ENCODE assay signal across 10 cellular contexts in genomic region chr6:16982827-16983226, GRCh38.
A peak's percentile ranks its signal among the peaks of the same experiment; 100 is the strongest.
DNase-seq lines count a peak whose midpoint lies in the region; TF ChIP-seq lines count a peak whose summit lies in the region.
"Had no signal": no experiment of that assay in that cellular context is flagged by ENCODE, and none has a peak within 500 bp of the region (broad histone marks: within the 10 kb centered on the region; RNA-seq: fewer than 3 reads in every experiment).

No MANE protein-coding gene starts in this region.

- H2AFZ ChIP-seq in hepatocyte, result no peak overlapping the region

- H3K27me3 ChIP-seq in adipocyte (replicated peaks; ENCODE audit: control insufficient read depth, insufficient read depth, low read length) (no peaks in the 10 kb centered on the region), hepatocyte (no peaks in the 10 kb centered on the region), ascending aorta (no peaks in the 10 kb centered on the region)

- H3K27ac ChIP-seq in hepatocyte (no peak overlapping the region), ascending aorta (no peak overlapping the region)

- WGBS in hepatocyte (ENCODE audit: low lambda C conversion rate, missing lambda C conversion rate), result 74% methylated on average over 3 of the region's 3 CpGs

- intact Hi-C loops in ascending aorta (cut with DNase I), result no loop called here

- H3K4me2 ChIP-seq in hepatocyte, result no peak overlapping the region

- H3K9me2 ChIP-seq in hepatocyte (replicated peaks; ENCODE audit: insufficient read depth), result no peaks in the 10 kb centered on the region

- TF ChIP-seq CTCF in hepatocyte (IDR thresholded peaks at IDR 0.05; ENCODE audit: poor library complexity) (no peak), ascending aorta (IDR thresholded peaks at IDR 0.05) (no peak)

- H3K9ac ChIP-seq in adipocyte (ENCODE audit: low read length), result no peak overlapping the region

- no peaks in the 10 kb centered on the region for H3K36me3 ChIP-seq in adipocyte (ENCODE audit: control insufficient read depth, insufficient read depth, low read length, severe bottlenecking)
- no peaks in the 10 kb centered on the region for H3K36me3 ChIP-seq in hepatocyte (replicated peaks; ENCODE audit: insufficient read depth, low read depth)
- H3K36me3 ChIP-seq in ascending aorta, result no peaks in the 10 kb centered on the region

- H3K4me1 ChIP-seq in adipocyte (ENCODE audit: control insufficient read depth, insufficient read depth, low read length), result peaks cover 23% of the 10 kb centered on the region
- peaks cover 8% of the 10 kb centered on the region for H3K4me1 ChIP-seq in hepatocyte (ENCODE audit: insufficient read depth)
- H3K4me1 ChIP-seq in ascending aorta, result no peaks in the 10 kb centered on the region

- H3K4me3 ChIP-seq in adipocyte (ENCODE audit: low read length) (no peak overlapping the region), hepatocyte (no peak overlapping the region), ascending aorta (no peak overlapping the region)

- H3K79me2 ChIP-seq in hepatocyte, result no peaks in the 10 kb centered on the region

- H3K9me3 ChIP-seq in adipocyte (ENCODE audit: control insufficient read depth, low read length) (no peaks in the 10 kb centered on the region), hepatocyte (ENCODE audit: low read depth) (no peaks in the 10 kb centered on the region), ascending aorta (no peaks in the 10 kb centered on the region)

- DNase-seq in GM04504 (ENCODE audit: low read depth) (peak; percentile 91), HCEC 1CT (peak; percentile 64), adipocyte (ENCODE audit: low read depth) (peak; percentile 80), myocyte (ENCODE audit: low read depth) (peak; percentile 95), hepatocyte (ENCODE audit: low spot score) (no peak), NCI-H2227 (lab: John Stamatoyannopoulos, UW; ENCODE audit: unreplicated experiment) (no peak), ascending aorta (ENCODE audit: low spot score in 2 of 2) (no peak)
- DNase-seq in activated CD8-positive, alpha-beta memory T cell treated with anti-CD3 and anti-CD28 coated beads, Interleukin-2, amount 50 U/mL, for 48 hours, result no peak
- DNase-seq: H9, NCI-H1048 had no signal

- no peaks in the 10 kb centered on the region for H4K20me1 ChIP-seq in hepatocyte (ENCODE audit: insufficient read depth, poor library complexity, severe bottlenecking)

Comparison
In these comparisons a context has a peak if more than half of its experiments do, and no peak if none do; other contexts are left out.
1. DNase-seq: peak in GM04504 (single experiment), HCEC 1CT (single experiment), adipocyte (single experiment) and myocyte (single experiment); none in hepatocyte (single experiment), activated CD8-positive, alpha-beta memory T cell treated with anti-CD3 and anti-CD28 coated beads, Interleukin-2, amount 50 U/mL, for 48 hours (single experiment), NCI-H2227 (single experiment) and ascending aorta (0 of 2).